ENCODE assay signal across 20 cellular contexts in genomic region chr5:136014976-136015375, GRCh38. TPM values are rescaled to one million over a fixed set of nuclear protein-coding genes. Genes with fewer than 3 reads are reported as not detected.
DNase-seq lines count a peak whose midpoint lies in the region; ATAC-seq and TF ChIP-seq lines count a peak whose summit lies in the region.
"Had no signal": no experiment of that assay in that cellular context is flagged by ENCODE, and none has a peak within 500 bp of the region (broad histone marks: within the 10 kb centered on the region; RNA-seq: fewer than 3 reads in every experiment).

No MANE protein-coding gene starts in this region.

- no peak overlapping the region for H3K9ac ChIP-seq in endodermal cell (ENCODE audit: extremely low read depth, low read length, poor library complexity, severe bottlenecking)

- H3K27ac Mint-ChIP-seq in MCF 10A (ENCODE audit: low read depth, unreplicated experiment) (peak overlapping the region; percentile 88), endodermal cell (no peak overlapping the region)
- H3K27ac Mint-ChIP-seq: CD4-positive, alpha-beta memory T cell had no signal

- H3K36me3 ChIP-seq in breast epithelium (no peaks in the 10 kb centered on the region), endodermal cell (ENCODE audit: control insufficient read depth, insufficient read depth, low read length) (no peaks in the 10 kb centered on the region), osteoblast (ENCODE audit: insufficient read depth, low read length) (no peaks in the 10 kb centered on the region), heart right ventricle (no peaks in the 10 kb centered on the region)
- H3K36me3 ChIP-seq: BE2C, Peyer's patch had no signal

- H3K27ac ChIP-seq in breast epithelium (no peak overlapping the region), endodermal cell (ENCODE audit: low read depth, low read length) (no peak overlapping the region), osteoblast (ENCODE audit: low read depth, low read length) (peak overlapping the region; percentile 78), heart right ventricle (peak overlapping the region in 2 of 10 donors; percentile 35 to 87)
- H3K27ac ChIP-seq: SK-N-MC had no signal

- H3K4me1 Mint-ChIP-seq in MCF 10A (ENCODE audit: insufficient read depth, unreplicated experiment) (peaks cover 84% of the 10 kb centered on the region), endodermal cell (no peaks in the 10 kb centered on the region)

- no peak overlapping the region for H3K4me3 ChIP-seq in breast epithelium
- no peak overlapping the region for H3K4me3 ChIP-seq in endodermal cell (ENCODE audit: low read length)
- H3K4me3 ChIP-seq in osteoblast (ENCODE audit: insufficient read depth, low read length): no peak overlapping the region
- H3K4me3 ChIP-seq in heart right ventricle: no peak overlapping the region
- H3K4me3 ChIP-seq: GM12878, Peyer's patch, SK-N-MC had no signal

- no peaks in the 10 kb centered on the region for H3K79me2 ChIP-seq in osteoblast (ENCODE audit: insufficient read depth, low read length)

- DNase-seq in MCF 10A (ENCODE audit: unreplicated experiment) (no peak), breast epithelium (ENCODE audit: low spot score in 2 of 2) (no peak), endodermal cell (peak; percentile 23), osteoblast (ENCODE audit: insufficient read length, low spot score, missing footprints) (no peak), left ventricle myocardium superior (no peak), heart right ventricle (no peak)
- DNase-seq: 8988T; BE2C; CD4-positive, alpha-beta memory T cell; DMS53; EL; Kasumi-1; MM.1S; NCI-H1092 treated with DMSO at 0.1 percent for 48 hours; Peyer's patch; Right ventricle myocardium superior had no signal

- H3K4me3 Mint-ChIP-seq in MCF 10A (ENCODE audit: unreplicated experiment): no peak overlapping the region
- no peak overlapping the region for H3K4me3 Mint-ChIP-seq in endodermal cell
- H3K4me3 Mint-ChIP-seq: CD4-positive, alpha-beta memory T cell had no signal

- H3K4me1 ChIP-seq in breast epithelium (no peaks in the 10 kb centered on the region), endodermal cell (ENCODE audit: control insufficient read depth, insufficient read depth, low read length) (no peaks in the 10 kb centered on the region), osteoblast (ENCODE audit: insufficient read depth, low read length) (peaks cover 86% of the 10 kb centered on the region), heart right ventricle (peaks cover 6 to 94% (median 36%) of the 10 kb centered on the region in 9 donors)

- H3K9me3 Mint-ChIP-seq in MCF 10A (ENCODE audit: unreplicated experiment) (no peaks in the 10 kb centered on the region), endodermal cell (no peaks in the 10 kb centered on the region)
- H3K9me3 Mint-ChIP-seq: CD4-positive, alpha-beta memory T cell had no signal

- H4K20me1 ChIP-seq in osteoblast (ENCODE audit: insufficient read depth, low read length): no peaks in the 10 kb centered on the region

- CTCF ChIA-PET in MCF 10A (lab: Yijun Ruan, JAX): interaction anchor here (0.5 to 13.4 kb wide), 5 partner anchors 19 to 1872 kb away, joined by 3 to 171 read pairs (median 3); partner anchors contain the start of gene TGFBI

- H3K36me3 Mint-ChIP-seq in MCF 10A (ENCODE audit: insufficient read depth, unreplicated experiment): peaks cover 6% of the 10 kb centered on the region
- H3K36me3 Mint-ChIP-seq in endodermal cell (ENCODE audit: low read depth): no peaks in the 10 kb centered on the region
- H3K36me3 Mint-ChIP-seq: CD4-positive, alpha-beta memory T cell had no signal

- no TSS peak for BruUV-seq in MCF 10A (replicated peaks; lab: Mats Ljungman, UMichigan)

- H3K9me3 ChIP-seq in breast epithelium (no peaks in the 10 kb centered on the region), endodermal cell (ENCODE audit: control insufficient read depth, low read length) (no peaks in the 10 kb centered on the region), osteoblast (ENCODE audit: low read depth, low read length) (no peaks in the 10 kb centered on the region), heart right ventricle (no peaks in the 10 kb centered on the region)
- H3K9me3 ChIP-seq: BE2C, Peyer's patch had no signal

- intact Hi-C loops in MCF 10A (cut with micrococcal nuclease) (no loop called here), breast epithelium (cut with DNase I; ENCODE audit: low total_unique reads) (no loop called here), left ventricle myocardium superior (cut with micrococcal nuclease) (no loop called here), heart right ventricle (cut with DNase I) (no loop called here)

- no peak for ATAC-seq in left ventricle myocardium superior
- no peak for ATAC-seq in GM19035 (IDR thresholded peaks at IDR 0.05; ENCODE audit: unreplicated experiment)
- no peak for ATAC-seq in HG03108 (IDR thresholded peaks at IDR 0.05; ENCODE audit: unreplicated experiment)
- ATAC-seq in heart right ventricle: no peak

- H3K27me3 Mint-ChIP-seq in MCF 10A (ENCODE audit: insufficient read depth, unreplicated experiment) (no peaks in the 10 kb centered on the region), endodermal cell (ENCODE audit: insufficient read depth) (peaks cover 21% of the 10 kb centered on the region)

- no peak overlapping the region for H2AFZ ChIP-seq in osteoblast (ENCODE audit: low read length)

- 94 to 100% methylated on average over 3 to 6 of the region's 6 CpGs for WGBS in endodermal cell (ENCODE audit: insufficient coverage in 1 of 2, insufficient read length in 1 of 2), 2 experiments
- WGBS in heart right ventricle, 2 donors: 84 to 93% methylated on average over 6 of the region's 6 CpGs

- no peak for TF ChIP-seq CTCF in MCF 10A (IDR thresholded peaks at IDR 0.05; ENCODE audit: unreplicated experiment)
- no peak for TF ChIP-seq CTCF in breast epithelium (IDR thresholded peaks at IDR 0.05)
- TF ChIP-seq CTCF in endodermal cell (conservative IDR thresholded peaks at IDR 0.05): no peak
- no peak for TF ChIP-seq CTCF in osteoblast (IDR thresholded peaks at IDR 0.05; ENCODE audit: extremely low read depth, low read depth, low read length)
- no peak for TF ChIP-seq CTCF in heart right ventricle (IDR thresholded peaks at IDR 0.05)

- no peak overlapping the region for H3K4me2 ChIP-seq in osteoblast (ENCODE audit: insufficient read depth, low read length)

- POLR2A ChIA-PET in MCF 10A (lab: Yijun Ruan, JAX): interaction anchor here (0.5 to 39.3 kb wide), 5 partner anchors 4 to 520 kb away, joined by 3 to 1604 read pairs (median 5); partner anchors contain the start of gene TGFBI

- no peak for TF ChIP-seq POLR2A in breast epithelium (IDR thresholded peaks at IDR 0.05)

- H3K27me3 ChIP-seq in breast epithelium (no peaks in the 10 kb centered on the region), endodermal cell (ENCODE audit: control insufficient read depth, insufficient read depth, low read length, poor library complexity, severe bottlenecking) (peaks cover 10% of the 10 kb centered on the region), osteoblast (ENCODE audit: insufficient read depth, low read length) (no peaks in the 10 kb centered on the region), heart right ventricle (no peaks in the 10 kb centered on the region)
- H3K27me3 ChIP-seq: BE2C, Peyer's patch had no signal

RNA-seq across cellular contexts. Expression of gene TGFBI, which starts 13.8 kb away (rescaled TPM):
- total RNA-seq in MCF 10A (2022) (623 and 892 TPM in 2 replicates), breast epithelium (100 to 1,000 TPM in 1 of 3 donors, 10 to 100 TPM in 2; 40.4 to 145 (median 45.2) TPM), endodermal cell (1 to 10 TPM; 2.8 to 4.9 TPM), osteoblast (1,700 and 2,120 TPM in 2 replicates), left ventricle myocardium superior (47.6 TPM), heart right ventricle (100 to 1,000 TPM in 1 of 10 donors, 10 to 100 TPM in 9; 29.6 to 137 (median 46.2) TPM)
- 40.8 TPM for polyA plus RNA-seq in endodermal cell (2013, experiment 1 of 2)
- polyA plus RNA-seq in endodermal cell (2013, experiment 2 of 2): 59.6 TPM
- 10 to 100 TPM; 65.5 to 69.9 TPM for polyA plus RNA-seq in heart right ventricle
